ENCODE assay signal across 8 cellular contexts in genomic region chr19:796692-797527, GRCh38. TPM values are rescaled to one million over a fixed set of nuclear protein-coding genes. Genes with fewer than 3 reads are reported as not detected.
DNase-seq lines count a peak whose midpoint lies in the region; ATAC-seq and FAIRE-seq lines count a peak whose summit lies in the region.

Gene PTBP1 (plus strand): TSS chr19:797452. CDS start chr19:797498, 46 bp downstream.

- peaks cover 14 to 22% of the 10 kb centered on the region in 2 donors for H3K36me3 Mint-ChIP-seq in activated T-cell treated with anti-CD3 and anti-CD28 coated beads, Interleukin-2, amount 50 U/mL, for 72 hours (ENCODE audit: insufficient read depth in 2 of 2)

- peaks cover 44% of the 10 kb centered on the region for H3K4me1 ChIP-seq in muscle layer of colon (ENCODE audit: insufficient read depth, low read length)

- H3K9me3 ChIP-seq in KOPT-K1 (ENCODE audit: insufficient read depth, low read length, poor library complexity, severe bottlenecking) (no peaks in the 10 kb centered on the region), muscle layer of colon (ENCODE audit: low read length) (no peaks in the 10 kb centered on the region)

- no peaks in the 10 kb centered on the region for H3K9me3 Mint-ChIP-seq in activated T-cell treated with anti-CD3 and anti-CD28 coated beads, Interleukin-2, amount 50 U/mL, for 72 hours

- H3K27ac ChIP-seq in KOPT-K1 (ENCODE audit: low read depth, low read length, poor library complexity, severe bottlenecking) = peak within 1 kb of the TSS; percentile 99
- H3K27ac ChIP-seq in muscle layer of colon (ENCODE audit: low read depth, low read length) = peak within 1 kb of the TSS; percentile 82

- peak within 1 kb of the TSS; percentile 87 for H3K27ac Mint-ChIP-seq in activated T-cell treated with anti-CD3 and anti-CD28 coated beads, Interleukin-2, amount 50 U/mL, for 72 hours

- DNase-seq in DMS79 (lab: John Stamatoyannopoulos, UW) (peak; percentile 100), RCC 7860 (ENCODE audit: low spot score) (peak; percentile 100)
- peak; percentile 99 to 100 for DNase-seq in activated T-cell treated with anti-CD3 and anti-CD28 coated beads, Interleukin-2, amount 50 U/mL, for 72 hours
- peak; percentile 98 for DNase-seq in stimulated activated CD8-positive, alpha-beta memory T cell treated with anti-CD3 and anti-CD28 coated beads, Interleukin-7, amount 100 ng/mL, for 24 hours (ENCODE audit: low read depth)

- H3K4me1 Mint-ChIP-seq in activated T-cell treated with anti-CD3 and anti-CD28 coated beads, Interleukin-2, amount 50 U/mL, for 72 hours (ENCODE audit: low read depth) = peaks cover 35% of the 10 kb centered on the region

- peak; percentile 73 for ATAC-seq in GM21786 (IDR thresholded peaks at IDR 0.05; ENCODE audit: unreplicated experiment)
- peak; percentile 82 to 84 for ATAC-seq in activated T-cell treated with anti-CD3 and anti-CD28 coated beads, Interleukin-2, amount 50 U/mL, for 72 hours (replicated peaks in 1 of 2)
- peak; percentile 88 for ATAC-seq in esophagus mucosa

- H3K36me3 ChIP-seq in KOPT-K1 (ENCODE audit: insufficient read depth, low read length) = peaks cover 40% of the 10 kb centered on the region
- H3K36me3 ChIP-seq in muscle layer of colon (ENCODE audit: insufficient read depth, low read length) = peaks cover 11% of the 10 kb centered on the region

- FAIRE-seq in RCC 7860 (lab: Jason Lieb, UNC) = peak; percentile 92

- no peaks in the 10 kb centered on the region for H3K27me3 Mint-ChIP-seq in activated T-cell treated with anti-CD3 and anti-CD28 coated beads, Interleukin-2, amount 50 U/mL, for 72 hours (ENCODE audit: low read depth)

- peak within 1 kb of the TSS; percentile 95 to 97 for H3K4me3 Mint-ChIP-seq in activated T-cell treated with anti-CD3 and anti-CD28 coated beads, Interleukin-2, amount 50 U/mL, for 72 hours

- peak within 1 kb of the TSS; percentile 39 for H3K9ac ChIP-seq in muscle layer of colon (ENCODE audit: low read length)

- H3K4me3 ChIP-seq in muscle layer of colon (ENCODE audit: low read depth in 1 of 2, low read length in 2 of 2) = peak within 1 kb of the TSS; percentile 72 to 79

- no peaks in the 10 kb centered on the region for H3K27me3 ChIP-seq in muscle layer of colon (ENCODE audit: control insufficient read depth in 1 of 2, insufficient read depth in 2 of 2, low read length in 2 of 2)

RNA-seq across cellular contexts. Expression of gene PTBP1, which starts in this region (rescaled TPM):
- total RNA-seq in activated T-cell treated with anti-CD3 and anti-CD28 coated beads, Interleukin-2, amount 50 U/mL, for 72 hours = 100 to 1,000 TPM; 515 to 611 TPM
- total RNA-seq in esophagus mucosa = 279 TPM

Comparison
In these comparisons a context has a peak if more than half of its experiments do, and no peak if none do; other contexts are left out.
1. Peak in every context shown above with its lines: DNase-seq, ATAC-seq, H3K4me3 ChIP-seq and H3K27ac ChIP-seq.